ENCODE assay signal across 8 cellular contexts in the genomic region with DNA sequence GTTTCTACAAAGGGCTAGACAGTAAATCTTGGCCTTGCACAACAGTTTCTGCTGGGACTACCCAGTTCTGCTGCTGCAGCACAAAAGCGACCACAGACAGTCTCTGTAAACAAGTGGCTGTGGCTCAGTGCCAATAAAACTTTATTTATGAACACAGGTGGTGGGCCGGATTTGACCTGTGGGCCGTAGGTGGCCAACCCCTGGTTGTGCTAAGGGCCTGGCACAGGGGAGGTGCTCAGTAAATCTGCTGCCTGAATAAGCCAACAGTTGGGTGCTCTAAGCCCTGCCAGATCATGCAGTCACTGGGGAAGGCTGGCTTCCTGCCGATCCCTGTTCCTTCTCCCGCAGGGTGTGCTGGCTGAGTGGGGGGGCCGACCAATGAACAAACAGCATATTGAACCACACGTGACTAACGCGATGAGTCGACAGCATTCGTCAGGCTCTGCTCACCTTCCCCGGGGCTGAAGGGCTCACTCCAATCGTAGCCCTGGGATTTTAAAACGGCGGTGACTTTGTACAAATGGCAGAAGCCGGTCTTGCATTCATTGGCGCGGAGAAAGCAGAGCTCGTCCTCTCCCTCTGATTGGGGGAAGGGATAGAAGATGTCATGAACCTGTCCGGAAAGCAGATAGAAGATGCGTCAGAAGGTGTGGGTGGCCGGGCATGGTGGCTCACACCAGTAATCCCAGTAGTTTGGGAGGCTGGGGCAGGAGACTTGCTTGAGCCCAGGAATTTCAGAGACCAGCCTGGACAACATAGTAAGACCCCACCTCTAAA. TPM values are rescaled to one million over a fixed set of nuclear protein-coding genes. Genes with fewer than 3 reads are reported as not detected.
DNase-seq lines count a peak whose midpoint lies in the region; ATAC-seq and TF ChIP-seq lines count a peak whose summit lies in the region.

No MANE protein-coding gene starts in this region.

- DNase-seq in GM04504 (ENCODE audit: low read depth) (peak; percentile 86), SK-MEL-5 (ENCODE audit: low read depth, low spot score) (peak; percentile 80), foreskin keratinocyte (peak; percentile 99 to 100), skeletal muscle cell (ENCODE audit: low read depth) (peak; percentile 87), HUDEP-2 (lab: John Stamatoyannopoulos, UW; ENCODE audit: unreplicated experiment in 76 of 76) (no peak), NCI-H146 (lab: John Stamatoyannopoulos, UW) (no peak)
- no peak for DNase-seq in stimulated activated CD4-positive, alpha-beta T cell treated with anti-CD3 and anti-CD28 coated beads, Interleukin-2, amount 100 ng/mL, for 24 hours

- ATAC-seq in foreskin keratinocyte (peak; percentile 88), HG02610 (IDR thresholded peaks at IDR 0.05; ENCODE audit: unreplicated experiment) (no peak)

- no peak overlapping the region for H3K4me3 ChIP-seq in skeletal muscle cell (ENCODE audit: low read depth, low read length)

- H3K4me1 ChIP-seq in foreskin keratinocyte: peaks cover 27% of the 10 kb centered on the region

- no peak for TF ChIP-seq CTCF in foreskin keratinocyte (conservative IDR thresholded peaks at IDR 0.05)

- H3K27me3 ChIP-seq in foreskin keratinocyte: no peaks in the 10 kb centered on the region

- in situ Hi-C loops in SK-MEL-5 (cut with HindIII; ENCODE audit: low pct_unique_long_range_greater_than_20kb, low sequenced_read_pairs): no loop called here

- H3K27ac ChIP-seq in foreskin keratinocyte: peak overlapping the region; percentile 80

RNA-seq across cellular contexts. Expression of a gene that starts 24.3 kb away (rescaled TPM):
- 321 and 322 TPM in 2 replicates for total RNA-seq in SK-MEL-5 (2014; rRNA removed; shearing (Covaris generic))
- polyA plus RNA-seq in SK-MEL-5 (2015; cell fraction: cytosol; rRNA removed): 338 and 373 TPM in 2 replicates
- polyA plus RNA-seq in SK-MEL-5 (2015; cell fraction: nucleus; rRNA removed): 23.2 and 32.3 TPM in 2 replicates
- 127 and 150 TPM in 2 replicates for total RNA-seq in foreskin keratinocyte
- 205 and 269 TPM in 2 replicates for polyA plus RNA-seq in foreskin keratinocyte

RNA-seq across cellular contexts. Expression of a gene that starts 29.2 kb away (rescaled TPM):
- 34.4 and 47.9 TPM in 2 replicates for total RNA-seq in SK-MEL-5 (2014; rRNA removed; shearing (Covaris generic))
- polyA plus RNA-seq in SK-MEL-5 (2015; cell fraction: cytosol; rRNA removed): 135 and 137 TPM in 2 replicates
- polyA plus RNA-seq in SK-MEL-5 (2015; cell fraction: nucleus; rRNA removed): 64.0 and 107 TPM in 2 replicates
- 86.8 and 88.1 TPM in 2 replicates for total RNA-seq in foreskin keratinocyte
- 55.8 and 60.1 TPM in 2 replicates for polyA plus RNA-seq in foreskin keratinocyte

RNA-seq across cellular contexts. Expression of a gene that starts 55.1 kb away (rescaled TPM):
- 2.8 and 3.5 TPM in 2 replicates for total RNA-seq in SK-MEL-5 (2014; rRNA removed; shearing (Covaris generic))
- 9.3 and 11.0 TPM in 2 replicates for polyA plus RNA-seq in SK-MEL-5 (2015; cell fraction: cytosol; rRNA removed)
- polyA plus RNA-seq in SK-MEL-5 (2015; cell fraction: nucleus; rRNA removed): 1.3 and 2.5 TPM in 2 replicates
- total RNA-seq in foreskin keratinocyte: 11.0 and 14.1 TPM in 2 replicates
- polyA plus RNA-seq in foreskin keratinocyte: 10.8 and 13.0 TPM in 2 replicates

Comparison
In these comparisons a context has a peak if more than half of its experiments do, and no peak if none do; other contexts are left out.
1. DNase-seq: peak in GM04504 (single experiment), SK-MEL-5 (single experiment), foreskin keratinocyte (2 of 2) and skeletal muscle cell (single experiment); none in HUDEP-2 (0 of 76), stimulated activated CD4-positive, alpha-beta T cell treated with anti-CD3 and anti-CD28 coated beads, Interleukin-2, amount 100 ng/mL, for 24 hours (0 of 2) and NCI-H146 (single experiment).